29 cellular contexts compared by ENCODE assay signal in genomic region chr20:50232651-50233324, GRCh38. TPM values are rescaled to one million over a fixed set of nuclear protein-coding genes. Genes with fewer than 3 reads are reported as not detected.
A peak's percentile ranks its signal among the peaks of the same experiment; 100 is the strongest.
DNase-seq lines count a peak whose midpoint lies in the region; ATAC-seq, FAIRE-seq and TF ChIP-seq lines count a peak whose summit lies in the region.
"Had no signal": no experiment of that assay in that cellular context is flagged by ENCODE, and none has a peak within 500 bp of the region (broad histone marks: within the 10 kb centered on the region; RNA-seq: fewer than 3 reads in every experiment).

No MANE protein-coding gene starts in this region.

- H3K9me3 ChIP-seq in HepG2 (ENCODE audit: low read length) = no peaks in the 10 kb centered on the region
- H3K9me3 ChIP-seq in right lobe of liver = no peaks in the 10 kb centered on the region
- H3K9me3 ChIP-seq in K562 (replicated peaks; ENCODE audit: control insufficient read depth, insufficient read depth, low read depth, low read length) = no peaks in the 10 kb centered on the region
- H3K9me3 ChIP-seq in osteoblast (ENCODE audit: low read depth, low read length) = no peaks in the 10 kb centered on the region
- H3K9me3 ChIP-seq in vagina = no peaks in the 10 kb centered on the region

- no peak overlapping the region for H2AFZ ChIP-seq in HepG2 (ENCODE audit: low read length)
- H2AFZ ChIP-seq in K562 (ENCODE audit: low read depth, low read length) = no peak overlapping the region
- H2AFZ ChIP-seq in osteoblast (ENCODE audit: low read length) = no peak overlapping the region
- H2AFZ ChIP-seq: PC-9 had no signal

- H3K9ac ChIP-seq in HepG2 (ENCODE audit: insufficient read depth, low read depth, low read length) = no peak overlapping the region
- H3K9ac ChIP-seq in K562 (ENCODE audit: insufficient read depth in 1 of 2, low read depth in 2 of 2, low read length in 2 of 2) = 0 out of 4 replicates have a peak overlapping the region, but pooled peaks of 1 of the 2 experiments have one; percentile 17

- no peaks in the 10 kb centered on the region for H3K36me3 Mint-ChIP-seq in immature natural killer cell
- H3K36me3 Mint-ChIP-seq: CD4-positive, alpha-beta memory T cell had no signal

- WGBS in HepG2 (ENCODE audit: low lambda C conversion rate) = 37% methylated on average over 7 of the region's 7 CpGs
- WGBS in right lobe of liver (ENCODE audit: insufficient coverage, low coverage, low lambda C conversion rate, missing lambda C conversion rate) = 45% methylated on average over 2 of the region's 7 CpGs
- WGBS in K562 (ENCODE audit: insufficient coverage, low coverage, missing lambda C conversion rate) = 21% methylated on average over 7 of the region's 7 CpGs

- H3K27me3 Mint-ChIP-seq in immature natural killer cell (ENCODE audit: low read depth in 3 of 3) = peaks cover 0 to 4% (median 2%) of the 10 kb centered on the region in 3 donors
- H3K27me3 Mint-ChIP-seq: CD4-positive, alpha-beta memory T cell had no signal

- H3K27me3 ChIP-seq in HepG2 (ENCODE audit: control insufficient read depth in 1 of 2, insufficient read depth in 2 of 2, low read length in 2 of 2) (peaks cover 14 to 62% of the 10 kb centered on the region in 2 experiments; a peak in 4 of 5 replicates), right lobe of liver (no peaks in the 10 kb centered on the region), K562 (ENCODE audit: control insufficient read depth in 2 of 2, insufficient read depth in 2 of 2, low read length in 2 of 2) (no peaks in the 10 kb centered on the region), osteoblast (ENCODE audit: insufficient read depth, low read length) (no peaks in the 10 kb centered on the region), vagina (no peaks in the 10 kb centered on the region)

- TF ChIP-seq EP300 in HepG2 (IDR thresholded peaks at IDR 0.05; ENCODE audit: low read depth in 2 of 2, low read length in 2 of 2) = no peak
- no peak for TF ChIP-seq EP300 in HepG2 (CRISPR knock-in tag; IDR thresholded peaks at IDR 0.05; ENCODE audit: borderline replicate concordance)
- no peak for TF ChIP-seq EP300 in K562 (IDR thresholded peaks at IDR 0.05; ENCODE audit: low read length)

- CTCF ChIA-PET in HepG2 (lab: Yijun Ruan, JAX; ENCODE audit: low intra/inter-chr PET ratio, low total read pairs) (no interaction called here), K562 (lab: Yijun Ruan, JAX; ENCODE audit: low intra/inter-chr PET ratio) (no interaction called here)

- TF ChIP-seq CTCF in HepG2 (CRISPR knock-in tag; IDR thresholded peaks at IDR 0.05) = no peak
- TF ChIP-seq CTCF in right lobe of liver (IDR thresholded peaks at IDR 0.05) = no peak
- TF ChIP-seq CTCF in K562 (IDR thresholded peaks at IDR 0.05 in 2 of 3, conservative IDR thresholded peaks at IDR 0.05 in 1 of 3; ENCODE audit: insufficient read depth in 2 of 3, low read depth in 1 of 3, low read length in 3 of 3) = no peak
- TF ChIP-seq CTCF in osteoblast (IDR thresholded peaks at IDR 0.05; ENCODE audit: extremely low read depth, low read depth, low read length) = no peak
- no peak for TF ChIP-seq CTCF in vagina (IDR thresholded peaks at IDR 0.05)

- H3K4me1 ChIP-seq in HepG2 (ENCODE audit: insufficient read depth, low read length) (peaks cover 27% of the 10 kb centered on the region), right lobe of liver (no peaks in the 10 kb centered on the region), K562 (replicated peaks in 1 of 2; ENCODE audit: control insufficient read depth in 2 of 2, insufficient read depth in 2 of 2, low read length in 2 of 2) (peaks cover 4 to 16% of the 10 kb centered on the region in 2 experiments; a peak in 3 of 5 replicates), osteoblast (ENCODE audit: insufficient read depth, low read length) (peaks cover under 1% of the 10 kb centered on the region), vagina (peaks cover 13% of the 10 kb centered on the region)

- no peaks in the 10 kb centered on the region for H3K4me1 Mint-ChIP-seq in immature natural killer cell

- in situ Hi-C loops in HepG2 (cut with HindIII; ENCODE audit: extremely low pct_ligation_motif_present, low pct_unique_long_range_greater_than_20kb) = no loop called here
- in situ Hi-C loops in K562 (cut with MboI) = no loop called here

- H3K79me2 ChIP-seq in HepG2 (ENCODE audit: insufficient read depth, low read length) (no peaks in the 10 kb centered on the region), K562 (ENCODE audit: control insufficient read depth, insufficient read depth, low read length) (no peaks in the 10 kb centered on the region), osteoblast (ENCODE audit: insufficient read depth, low read length) (no peaks in the 10 kb centered on the region)

- no peak for TF ChIP-seq POLR2A in HepG2 (IDR thresholded peaks at IDR 0.05; ENCODE audit: insufficient read depth in 1 of 2, low read depth in 2 of 2, low read length in 2 of 2)
- TF ChIP-seq POLR2A in right lobe of liver (IDR thresholded peaks at IDR 0.05) = no peak
- no peak for TF ChIP-seq POLR2A in K562 (conservative IDR thresholded peaks at IDR 0.05)
- no peak for TF ChIP-seq POLR2A in vagina (IDR thresholded peaks at IDR 0.05)

- H4K20me1 ChIP-seq in HepG2 (ENCODE audit: insufficient read depth, low read length) (no peaks in the 10 kb centered on the region), K562 (replicated peaks; ENCODE audit: control insufficient read depth, insufficient read depth, low read length) (no peaks in the 10 kb centered on the region), osteoblast (ENCODE audit: insufficient read depth, low read length) (no peaks in the 10 kb centered on the region)

- no peaks in the 10 kb centered on the region for H3K36me3 ChIP-seq in HepG2 (replicated peaks in 1 of 2; ENCODE audit: control insufficient read depth in 1 of 2, insufficient read depth in 2 of 2, low read length in 2 of 2)
- H3K36me3 ChIP-seq in right lobe of liver = no peaks in the 10 kb centered on the region
- no peaks in the 10 kb centered on the region for H3K36me3 ChIP-seq in K562 (ENCODE audit: control insufficient read depth, insufficient read depth, low read length)
- H3K36me3 ChIP-seq in osteoblast (ENCODE audit: insufficient read depth, low read length) = no peaks in the 10 kb centered on the region
- H3K36me3 ChIP-seq in vagina = no peaks in the 10 kb centered on the region

- H3K4me3 ChIP-seq in HepG2 (replicated peaks in 1 of 3; ENCODE audit: insufficient read depth in 1 of 3, low read depth in 2 of 3, low read length in 3 of 3) = no peak overlapping the region
- no peak overlapping the region for H3K4me3 ChIP-seq in right lobe of liver
- H3K4me3 ChIP-seq in K562 = no peak overlapping the region
- H3K4me3 ChIP-seq in osteoblast (ENCODE audit: insufficient read depth, low read length) = no peak overlapping the region
- no peak overlapping the region for H3K4me3 ChIP-seq in vagina
- H3K4me3 ChIP-seq: PC-9 had no signal

- intact Hi-C loops in HepG2 (cut with micrococcal nuclease; ENCODE audit: unreplicated experiment) = no loop called here
- intact Hi-C loops in right lobe of liver (cut with DNase I) = no loop called here
- intact Hi-C loops in K562 (cut with micrococcal nuclease) = no loop called here
- intact Hi-C loops in vagina (cut with DNase I) = no loop called here

- H3K9me3 Mint-ChIP-seq in immature natural killer cell = no peaks in the 10 kb centered on the region
- H3K9me3 Mint-ChIP-seq: CD4-positive, alpha-beta memory T cell had no signal

- POLR2A ChIA-PET in HepG2 (lab: Yijun Ruan, JAX) = interaction anchor here (0.7 to 1.2 kb wide), 2 partner anchors 42 to 89 kb away, joined by 3 to 4 read pairs; no protein-coding TSS in a partner anchor
- POLR2A ChIA-PET in K562 (lab: Yijun Ruan, JAX) = interaction anchor here (1.4 kb wide), 1 partner anchor 16 kb away, joined by 5 read pairs; no protein-coding TSS in a partner anchor

- H3K4me2 ChIP-seq in HepG2 (ENCODE audit: low read depth, low read length) = no peak overlapping the region
- no peak overlapping the region for H3K4me2 ChIP-seq in K562 (ENCODE audit: insufficient read depth, low read length)
- no peak overlapping the region for H3K4me2 ChIP-seq in osteoblast (ENCODE audit: insufficient read depth, low read length)
- H3K4me2 ChIP-seq: PC-9 had no signal

- H3K4me3 Mint-ChIP-seq in immature natural killer cell = no peak overlapping the region
- H3K4me3 Mint-ChIP-seq: CD4-positive, alpha-beta memory T cell had no signal

- H3K27ac ChIP-seq in HepG2 (ENCODE audit: extremely low read length, insufficient read depth, low read length) (no peak overlapping the region), right lobe of liver (no peak overlapping the region), K562 (ENCODE audit: extremely low read depth, low read depth, low read length) (no peak overlapping the region), osteoblast (ENCODE audit: low read depth, low read length) (no peak overlapping the region), vagina (peak overlapping the region; percentile 57)
- H3K27ac ChIP-seq: PC-9 had no signal

- FAIRE-seq in HepG2 (lab: Jason Lieb, UNC) (no peak), K562 (lab: Jason Lieb, UNC) (no peak)
- FAIRE-seq: A204.1, GM12891, GM19239 had no signal

- H3K27ac Mint-ChIP-seq in immature natural killer cell = no peak overlapping the region

- TF ChIP-seq RAD21 in HepG2 (CRISPR knock-in tag; IDR thresholded peaks at IDR 0.05) = no peak
- TF ChIP-seq RAD21 in K562 (CRISPR knock-in tag; conservative IDR thresholded peaks at IDR 0.05 in 1 of 2, IDR thresholded peaks at IDR 0.05 in 1 of 2) = no peak

- ATAC-seq in HepG2 = no peak
- ATAC-seq in right lobe of liver = no peak
- ATAC-seq in K562 = no peak
- ATAC-seq in GM18861 (IDR thresholded peaks at IDR 0.05; ENCODE audit: unreplicated experiment) = no peak

- BruUV-seq in HepG2 (replicated peaks; lab: Mats Ljungman, UMichigan) (no TSS peak), K562 (replicated peaks; lab: Mats Ljungman, UMichigan) (no TSS peak)

- no peaks in the 10 kb centered on the region for H3K9me1 ChIP-seq in K562 (ENCODE audit: control insufficient read depth, insufficient read depth, low read length)

- no peak for DNase-seq in HepG2 (ENCODE audit: low spot score)
- no peak for DNase-seq in right lobe of liver
- no peak for DNase-seq in K562 (ENCODE audit: extremely low read depth in 1 of 4, low spot score in 3 of 4)
- DNase-seq in osteoblast (ENCODE audit: insufficient read length, low spot score, missing footprints) = peak; percentile 13
- no peak for DNase-seq in vagina (ENCODE audit: extremely low spot score in 2 of 2)
- DNase-seq in immature natural killer cell = no peak
- DNase-seq in DMS153 treated with DMSO at 0.1 percent for 48 hours (lab: John Stamatoyannopoulos, UW; ENCODE audit: unreplicated experiment) = no peak
- DNase-seq: C1 segment of cervical spinal cord; CD4-positive, alpha-beta memory T cell; COR-L47; DMS 273 treated with DMSO at 0.1 percent for 48 hours; DMS79 treated with DMSO at 0.1 percent for 48 hours; GF-D8; H7; Kasumi-1; MV-4-11; NCI-H1105; NCI-H1436 treated with DMSO at 0.1 percent for 48 hours; NCI-H187 treated with DMSO at 0.1 percent for 48 hours; NCI-H2171 treated with DMSO at 0.1 percent for 48 hours; NCI-H524; NCI-H774; PC-9; SHP77; T-helper 1 cell had no signal

RNA-seq across cellular contexts. Expression of gene CEBPB, which starts 42.2 kb away (rescaled TPM):
- total RNA-seq in HepG2 (2016; rRNA removed; fragmentation: Illumina TruSeq; extraction: Trizol) (12.1 and 18.5 TPM in 2 replicates), right lobe of liver (100 to 1,000 TPM; 130 to 182 (median 152) TPM), K562 (2014; rRNA removed) (41.7 and 51.5 TPM in 2 replicates), K562 (2014; rRNA removed; fragmentation: Illumina TruSeq; extraction: Trizol) (8.1 and 8.3 TPM in 2 replicates), K562 (2015; rRNA removed; fragmentation: Illumina TruSeq; extraction: Trizol) (5.7 and 6.6 TPM in 2 replicates), K562 (2021) (68.2 and 72.6 TPM in 2 replicates), osteoblast (75.7 and 79.3 TPM in 2 replicates), vagina (264 TPM)
- 9.1 and 9.9 TPM in 2 replicates for total RNA-seq in HepG2 (2016; cell fraction: cytosol; rRNA removed; fragmentation: Illumina TruSeq; extraction: Trizol; ENCODE audit: low read depth)
- total RNA-seq in HepG2 (2016; cell fraction: insoluble cytoplasmic fraction; rRNA removed; fragmentation: Illumina TruSeq; extraction: Trizol) = 11.0 and 17.4 TPM in 2 replicates
- total RNA-seq in HepG2 (2016; cell fraction: membrane; rRNA removed; fragmentation: Illumina TruSeq; extraction: Trizol) = 19.9 and 21.0 TPM in 2 replicates
- total RNA-seq in HepG2 (2016; cell fraction: nucleus; rRNA removed; fragmentation: Illumina TruSeq; extraction: Trizol) = 8.1 and 9.8 TPM in 2 replicates
- polyA plus RNA-seq in HepG2 (2011; rRNA removed) (28.2 and 43.0 TPM in 2 replicates), K562 (2011; rRNA removed) (7.8 and 10.8 TPM in 2 replicates), K562 (2014; fragmentation: Illumina TruSeq; extraction: Trizol) (4.6 and 6.8 TPM in 2 replicates), K562 (2014; fragmentation: Nextera tagmentation; extraction: Ambion mirVana) (1 to 10 TPM; 1.2 to 1.5 TPM), K562 (2014; rRNA removed) (47.7 and 57.9 TPM in 2 replicates), immature natural killer cell (10 to 100 TPM; 15.3 to 27.6 (median 22.9) TPM)
- polyA plus RNA-seq in HepG2 (2011; cell fraction: cytosol; rRNA removed) = 31.3 and 41.1 TPM in 2 replicates
- polyA plus RNA-seq in HepG2 (2011; cell fraction: nucleus; rRNA removed) = 47.8 and 49.8 TPM in 2 replicates
- 33.9 and 49.4 TPM in 2 replicates for polyA plus RNA-seq in HepG2 (2012)
- 8.7 and 9.3 TPM in 2 replicates for polyA plus RNA-seq in HepG2 (2016; cell fraction: cytosol; fragmentation: Illumina TruSeq; extraction: Trizol; ENCODE audit: low read depth)
- polyA plus RNA-seq in HepG2 (2016; cell fraction: insoluble cytoplasmic fraction; fragmentation: Illumina TruSeq; extraction: Trizol; ENCODE audit: low read depth) = 24.7 and 26.6 TPM in 2 replicates
- 16.8 and 19.0 TPM in 2 replicates for polyA plus RNA-seq in HepG2 (2016; cell fraction: membrane; fragmentation: Illumina TruSeq; extraction: Trizol; ENCODE audit: low read depth)
- 21.1 and 24.6 TPM in 2 replicates for polyA plus RNA-seq in HepG2 (2016; cell fraction: nucleus; fragmentation: Illumina TruSeq; extraction: Trizol; ENCODE audit: insufficient read depth, low read depth)
- 12.1 and 28.5 TPM in 2 replicates for polyA minus RNA-seq in HepG2 (2011; rRNA and poly(A)+ RNA removed; ENCODE audit: low replicate concordance)
- 56.9 and 63.6 TPM in 2 replicates for polyA minus RNA-seq in HepG2 (2011; cell fraction: cytosol; rRNA and poly(A)+ RNA removed)
- 21.4 and 26.7 TPM in 2 replicates for polyA minus RNA-seq in HepG2 (2011; cell fraction: nucleus; rRNA and poly(A)+ RNA removed)
- 3.3 and 9.2 TPM in 2 replicates for total RNA-seq in K562 (2011; cell fraction: chromatin; rRNA removed; ENCODE audit: low replicate concordance)
- total RNA-seq in K562 (2011; cell fraction: nucleolus; rRNA removed) = 18.3 and 19.3 TPM in 2 replicates
- 8.7 and 9.0 TPM in 2 replicates for total RNA-seq in K562 (2011; cell fraction: nucleoplasm; rRNA removed)
- 12.1 and 32.2 TPM in 2 replicates for polyA plus RNA-seq in K562 (2011; cell fraction: cytosol; rRNA removed)
- polyA plus RNA-seq in K562 (2011; cell fraction: nucleus; rRNA removed) = 15.5 and 18.1 TPM in 2 replicates
- polyA plus RNA-seq in K562 (2012) = 16.9 and 44.3 TPM in 2 replicates
- polyA minus RNA-seq in K562 (2011; rRNA and poly(A)+ RNA removed) = 1.3 and 1.5 TPM in 2 replicates
- polyA minus RNA-seq in K562 (2011; cell fraction: cytosol; rRNA and poly(A)+ RNA removed) = 10.1 and 19.9 TPM in 2 replicates
- 9.3 and 11.7 TPM in 2 replicates for polyA minus RNA-seq in K562 (2011; cell fraction: nucleus; rRNA and poly(A)+ RNA removed)

Comparison
In these comparisons a context has a peak if more than half of its experiments do, and no peak if none do; other contexts are left out.
1. Of the 241 proteins assayed by ChIP-seq in both HepG2 and K562: peak only in HepG2: KLF13, UBTF and ZBTB2; only in K562: none; in both: KDM1A, ZKSCAN1 and ZNF24; in neither: 235.